8 cellular contexts compared by ENCODE assay signal in genomic region chr15:33234019-33234418, GRCh38. TPM values are rescaled to one million over a fixed set of nuclear protein-coding genes. Genes with fewer than 3 reads are reported as not detected.
DNase-seq lines count a peak whose midpoint lies in the region; ATAC-seq and TF ChIP-seq lines count a peak whose summit lies in the region.

No MANE protein-coding gene starts in this region.

- no peak overlapping the region for H3K4me3 ChIP-seq in BE2C (ENCODE audit: low read depth, low read length)
- no peak overlapping the region for H3K4me3 ChIP-seq in SK-N-SH (ENCODE audit: low read depth in 2 of 2, low read length in 1 of 2)
- H3K4me3 ChIP-seq in coronary artery = no peak overlapping the region

- no peaks in the 10 kb centered on the region for H3K9me3 Mint-ChIP-seq in glutamatergic neuron (ENCODE audit: unreplicated experiment)

- H3K36me3 Mint-ChIP-seq in glutamatergic neuron (ENCODE audit: unreplicated experiment) = no peaks in the 10 kb centered on the region

- ATAC-seq in HG03442 (IDR thresholded peaks at IDR 0.05; ENCODE audit: unreplicated experiment) = no peak
- no peak for ATAC-seq in HG02870 (IDR thresholded peaks at IDR 0.05; ENCODE audit: unreplicated experiment)
- ATAC-seq in GM21526 (IDR thresholded peaks at IDR 0.05; ENCODE audit: low FRiP score, unreplicated experiment) = no peak

- H3K27ac ChIP-seq in SK-N-SH (ENCODE audit: low read depth in 2 of 2, low read length in 1 of 2) (peak overlapping the region in 1 of 2 experiments; percentile 8; a peak in 1 of 4 replicates), coronary artery (no peak overlapping the region)

- TF ChIP-seq CTCF in BE2C (IDR thresholded peaks at IDR 0.05; ENCODE audit: low read depth, low read length) (peak; percentile 78), SK-N-SH (IDR thresholded peaks at IDR 0.05) (peak; percentile 87), glutamatergic neuron (IDR thresholded peaks at IDR 0.05; ENCODE audit: partially characterized antibody, unreplicated experiment) (peak; percentile 37), coronary artery (IDR thresholded peaks at IDR 0.05) (no peak)

- H3F3A ChIP-seq in SK-N-SH (replicated peaks; ENCODE audit: insufficient read depth) = no peaks in the 10 kb centered on the region

- WGBS in SK-N-SH (ENCODE audit: low lambda C conversion rate) = 27% methylated on average over 4 of the region's 4 CpGs

- H3K79me2 ChIP-seq in SK-N-SH (ENCODE audit: insufficient read depth) = no peaks in the 10 kb centered on the region

- DNase-seq in BE2C (peak; percentile 51), HCEC 1CT (peak; percentile 35), SK-N-SH (peak; percentile 43), glutamatergic neuron (no peak), coronary artery (ENCODE audit: low spot score) (no peak)

- no peak for TF ChIP-seq EP300 in SK-N-SH (IDR thresholded peaks at IDR 0.05; ENCODE audit: borderline replicate concordance in 1 of 2, low read depth in 1 of 2, low read length in 1 of 2)

- POLR2A ChIA-PET in SK-N-SH (lab: Yijun Ruan, JAX) = no interaction called here

- no peak overlapping the region for H3K4me3 Mint-ChIP-seq in glutamatergic neuron (ENCODE audit: unreplicated experiment)

- no peaks in the 10 kb centered on the region; the same call in 1 of the 2 replicates for H3K27me3 ChIP-seq in BE2C
- no peaks in the 10 kb centered on the region for H3K27me3 ChIP-seq in SK-N-SH (ENCODE audit: insufficient read depth)

- H2AFZ ChIP-seq in SK-N-SH (ENCODE audit: low read depth) = peak overlapping the region; percentile 11; the same call in 1 of the 2 replicates

- H3K9me2 ChIP-seq in SK-N-SH = no peaks in the 10 kb centered on the region

- H3K9me3 ChIP-seq in BE2C (no peaks in the 10 kb centered on the region), SK-N-SH (no peaks in the 10 kb centered on the region)

- H3K9ac ChIP-seq in SK-N-SH = no peak overlapping the region

- H3K36me3 ChIP-seq in BE2C (no peaks in the 10 kb centered on the region), SK-N-SH (replicated peaks in 1 of 2; ENCODE audit: control insufficient read depth in 1 of 2, insufficient read depth in 2 of 2, low read length in 1 of 2) (no peaks in the 10 kb centered on the region)

- H3K27ac Mint-ChIP-seq in glutamatergic neuron (ENCODE audit: unreplicated experiment) = no peak overlapping the region

- H3K27me3 Mint-ChIP-seq in glutamatergic neuron (ENCODE audit: unreplicated experiment) = peaks cover 2% of the 10 kb centered on the region

- CTCF ChIA-PET in SK-N-SH (lab: Yijun Ruan, JAX) = interaction anchor here (1.0 to 4.7 kb wide), 8 partner anchors 9 to 502 kb away, joined by 3 to 34 read pairs (median 4); no protein-coding TSS in a partner anchor

- H3K4me1 ChIP-seq in BE2C = peaks cover 6% of the 10 kb centered on the region; the same call in 1 of the 2 replicates
- no peaks in the 10 kb centered on the region; a peak in 1 of 4 replicates for H3K4me1 ChIP-seq in SK-N-SH (ENCODE audit: control insufficient read depth in 1 of 2, insufficient read depth in 2 of 2, low read depth in 1 of 2, low read length in 1 of 2)

- H3K4me1 Mint-ChIP-seq in glutamatergic neuron (ENCODE audit: low read depth, unreplicated experiment) = no peaks in the 10 kb centered on the region

- no peak overlapping the region for H3K4me2 ChIP-seq in SK-N-SH

- TF ChIP-seq RAD21 in SK-N-SH (IDR thresholded peaks at IDR 0.05; ENCODE audit: low read length) = peak; percentile 84

- H4K20me1 ChIP-seq in SK-N-SH (ENCODE audit: insufficient read depth) = no peaks in the 10 kb centered on the region

TF ChIP-seq in SK-N-SH, 30 proteins besides CTCF, POLR2A, EP300 and RAD21:
- TF ChIP-seq POLR2AphosphoS5 (IDR thresholded peaks at IDR 0.05; ENCODE audit: low read depth, low read length) (no peak), SMC3 (IDR thresholded peaks at IDR 0.05; ENCODE audit: low read depth, low read length) (peak; percentile 68), NFIC (IDR thresholded peaks at IDR 0.05; ENCODE audit: borderline replicate concordance) (peak; percentile 7; the same call in 1 of the 2 replicates)

RNA-seq across cellular contexts. Expression of gene FMN1, which starts 39.5 kb away (rescaled TPM):
- polyA plus RNA-seq in BE2C (2012; ENCODE audit: insufficient read depth, insufficient read length, low read depth) = 0.63 TPM
- polyA plus RNA-seq in SK-N-SH (2012; rRNA removed) = 9.1 and 10.5 TPM in 2 replicates
- polyA plus RNA-seq in SK-N-SH (2012; cell fraction: cytosol; rRNA removed) = 8.4 and 10.0 TPM in 2 replicates
- polyA plus RNA-seq in SK-N-SH (2012; cell fraction: nucleus; rRNA removed) = 23.3 and 34.7 TPM in 2 replicates
- 1.1 TPM for total RNA-seq in glutamatergic neuron (ENCODE audit: unreplicated experiment)

Comparison
In these comparisons a context has a peak if more than half of its experiments do, and no peak if none do; other contexts are left out.
1. DNase-seq: peak in BE2C (single experiment), HCEC 1CT (single experiment) and SK-N-SH (single experiment); none in glutamatergic neuron (single experiment) and coronary artery (single experiment).